8 cellular contexts compared by ENCODE assay signal in the genomic region with DNA sequence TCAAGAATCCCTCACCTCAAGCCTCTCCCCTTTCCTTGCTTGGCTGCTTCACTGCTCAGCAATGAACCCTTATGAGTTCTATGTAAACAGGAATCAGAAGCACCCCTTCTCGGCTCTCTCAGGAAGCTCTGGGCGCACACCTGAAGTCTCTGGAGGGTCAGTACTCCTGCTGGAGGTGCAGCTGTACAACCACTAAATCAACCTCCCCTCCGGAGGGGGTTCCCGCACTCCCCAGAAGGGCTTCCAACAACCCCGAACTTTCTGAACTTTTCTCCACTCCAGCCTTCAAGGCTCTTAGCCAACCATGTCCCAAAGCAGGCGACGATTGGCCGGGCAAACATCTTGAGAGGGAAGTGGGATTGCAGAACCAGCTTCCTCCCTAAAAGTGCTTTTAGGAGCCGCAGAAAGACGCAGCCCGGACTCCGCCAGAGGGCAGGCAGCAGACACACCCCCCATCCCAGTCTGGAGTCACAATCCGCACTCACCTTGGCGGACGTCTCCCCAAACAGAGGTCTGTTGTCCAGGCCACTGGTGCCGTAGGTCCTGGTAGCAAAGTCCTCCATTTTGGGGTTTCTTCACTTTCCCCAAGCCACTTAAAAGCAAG. TPM values are rescaled to one million over a fixed set of nuclear protein-coding genes. Genes with fewer than 3 reads are reported as not detected.
DNase-seq lines count a peak whose midpoint lies in the region; ATAC-seq and TF ChIP-seq lines count a peak whose summit lies in the region.

No MANE protein-coding gene starts in this region.

- H3K9me2 ChIP-seq in MM.1S (replicated peaks; ENCODE audit: insufficient read depth, low read length) = no peaks in the 10 kb centered on the region

- H3K27ac ChIP-seq in CD4-positive, alpha-beta T cell (ENCODE audit: low read depth, low read length) = peak overlapping the region; percentile 97
- H3K27ac ChIP-seq in MM.1S (ENCODE audit: low read length) = peak overlapping the region; percentile 91
- H3K27ac ChIP-seq in fibroblast of lung (ENCODE audit: insufficient read depth, low read length) = peak overlapping the region; percentile 82
- peak overlapping the region; percentile 92 for H3K27ac ChIP-seq in upper lobe of right lung

- no peaks in the 10 kb centered on the region for H3K9me3 ChIP-seq in CD4-positive, alpha-beta T cell (ENCODE audit: control insufficient read depth, low read length)
- H3K9me3 ChIP-seq in MM.1S (replicated peaks; ENCODE audit: insufficient read depth, low read length) (no peaks in the 10 kb centered on the region), fibroblast of lung (ENCODE audit: control insufficient read depth, insufficient read depth, low read depth, low read length) (no peaks in the 10 kb centered on the region), upper lobe of right lung (no peaks in the 10 kb centered on the region)

- no peaks in the 10 kb centered on the region for H3K9me3 Mint-ChIP-seq in CD4-positive, alpha-beta T cell
- H3K9me3 Mint-ChIP-seq in activated T-cell treated with anti-CD3 and anti-CD28 coated beads, Interleukin-2, amount 50 U/mL, for 24 hours = no peaks in the 10 kb centered on the region
- no peaks in the 10 kb centered on the region for H3K9me3 Mint-ChIP-seq in naive B cell

- H3K9ac ChIP-seq in MM.1S (ENCODE audit: low read length) (peak overlapping the region; percentile 92), fibroblast of lung (ENCODE audit: insufficient read depth, low read length) (peak overlapping the region; percentile 85)

- POLR2A ChIA-PET in CD4-positive, alpha-beta T cell (lab: Charles Lee) = interaction anchor here (0.9 to 13.2 kb wide), 22 partner anchors 8 to 715 kb away, joined by 3 to 357 read pairs (median 8); partner anchors contain the start of genes ABCB1, ADAM22, CROT and DMTF1

- no peaks in the 10 kb centered on the region for H4K20me1 ChIP-seq in MM.1S (ENCODE audit: insufficient read depth, low read length)
- H4K20me1 ChIP-seq in fibroblast of lung (ENCODE audit: control insufficient read depth, extremely low read depth, insufficient read depth, low read length) = no peaks in the 10 kb centered on the region

- DNase-seq in CD4-positive, alpha-beta T cell = peak; percentile 13 to 46 (median 22)
- peak; percentile 66 for DNase-seq in MM.1S
- no peak for DNase-seq in activated T-cell treated with anti-CD3 and anti-CD28 coated beads, Interleukin-2, amount 50 U/mL, for 24 hours
- DNase-seq in fibroblast of lung (ENCODE audit: low read depth in 2 of 2) = peak; percentile 49 to 54
- DNase-seq in naive B cell = peak; percentile 71
- peak; percentile 94 for DNase-seq in upper lobe of right lung
- no peak for DNase-seq in NCI-H1694 (lab: John Stamatoyannopoulos, UW)

- H3F3A ChIP-seq in MM.1S (ENCODE audit: insufficient read depth, low read length) = peaks cover 48% of the 10 kb centered on the region

- peaks cover 43% of the 10 kb centered on the region for H3K36me3 Mint-ChIP-seq in CD4-positive, alpha-beta T cell (ENCODE audit: low read depth)
- peaks cover 52% of the 10 kb centered on the region for H3K36me3 Mint-ChIP-seq in activated T-cell treated with anti-CD3 and anti-CD28 coated beads, Interleukin-2, amount 50 U/mL, for 24 hours (ENCODE audit: low read depth)
- H3K36me3 Mint-ChIP-seq in naive B cell = no peaks in the 10 kb centered on the region

- peak overlapping the region; percentile 100 for H3K4me3 Mint-ChIP-seq in CD4-positive, alpha-beta T cell
- H3K4me3 Mint-ChIP-seq in activated T-cell treated with anti-CD3 and anti-CD28 coated beads, Interleukin-2, amount 50 U/mL, for 24 hours = peak overlapping the region; percentile 98
- peak overlapping the region; percentile 97 to 100 (median 100) for H3K4me3 Mint-ChIP-seq in naive B cell

- no peak for TF ChIP-seq CTCF in CD4-positive, alpha-beta T cell (IDR thresholded peaks at IDR 0.05)
- TF ChIP-seq CTCF in MM.1S (IDR thresholded peaks at IDR 0.05; ENCODE audit: low read length) = peak; percentile 23
- peak in 1 of 2 donors; percentile 27 for TF ChIP-seq CTCF in fibroblast of lung (conservative IDR thresholded peaks at IDR 0.05 in 1 of 2, IDR thresholded peaks at IDR 0.05 in 1 of 2; ENCODE audit: low read depth in 1 of 2, low read length in 2 of 2)
- peak; percentile 5 for TF ChIP-seq CTCF in upper lobe of right lung (IDR thresholded peaks at IDR 0.05)

- H3K4me1 ChIP-seq in MM.1S (ENCODE audit: low read length) (peaks cover 29% of the 10 kb centered on the region), fibroblast of lung (ENCODE audit: control insufficient read depth, extremely low read depth, insufficient read depth, low read length) (no peaks in the 10 kb centered on the region), upper lobe of right lung (peaks cover 47% of the 10 kb centered on the region)

- peaks cover 53% of the 10 kb centered on the region for H3K4me1 Mint-ChIP-seq in CD4-positive, alpha-beta T cell (ENCODE audit: low read depth)
- peaks cover 49% of the 10 kb centered on the region for H3K4me1 Mint-ChIP-seq in activated T-cell treated with anti-CD3 and anti-CD28 coated beads, Interleukin-2, amount 50 U/mL, for 24 hours (ENCODE audit: low read depth)
- H3K4me1 Mint-ChIP-seq in naive B cell = peaks cover 25 to 55% (median 45%) of the 10 kb centered on the region in 3 donors

- H3K27me3 ChIP-seq in CD4-positive, alpha-beta T cell (ENCODE audit: control insufficient read depth, insufficient read depth, low read length) = no peaks in the 10 kb centered on the region
- H3K27me3 ChIP-seq in MM.1S (replicated peaks; ENCODE audit: insufficient read depth, low read length) (no peaks in the 10 kb centered on the region), fibroblast of lung (ENCODE audit: control insufficient read depth, insufficient read depth, low read length) (peaks cover 3% of the 10 kb centered on the region), upper lobe of right lung (no peaks in the 10 kb centered on the region)

- peak overlapping the region; percentile 87 for H2AFZ ChIP-seq in MM.1S (ENCODE audit: low read length)
- H2AFZ ChIP-seq in fibroblast of lung (ENCODE audit: low read length) = peak overlapping the region; percentile 92

- H3K4me2 ChIP-seq in MM.1S (ENCODE audit: low read depth, low read length) (peak overlapping the region; percentile 88), fibroblast of lung (ENCODE audit: extremely low read depth, insufficient read depth, low read length) (peak overlapping the region; percentile 87)

- H3K4me3 ChIP-seq in MM.1S (ENCODE audit: low read length) = peak overlapping the region; percentile 94
- peak overlapping the region; percentile 85 to 91 (median 90) for H3K4me3 ChIP-seq in fibroblast of lung (replicated peaks in 1 of 4; ENCODE audit: control extremely low read depth in 1 of 4, insufficient read depth in 1 of 4, low read depth in 3 of 4, low read length in 4 of 4)
- H3K4me3 ChIP-seq in upper lobe of right lung = peak overlapping the region; percentile 86

- peak; percentile 5 for ATAC-seq in CD4-positive, alpha-beta T cell (ENCODE audit: poor library complexity)
- peak; percentile 6 for ATAC-seq in GM21390 (IDR thresholded peaks at IDR 0.05; ENCODE audit: unreplicated experiment)
- ATAC-seq in naive B cell (ENCODE audit: low read depth in 2 of 2) = peak; percentile 21 to 28
- ATAC-seq in upper lobe of right lung = peak; percentile 80

- H3K36me3 ChIP-seq in MM.1S (replicated peaks; ENCODE audit: insufficient read depth, low read length) (no peaks in the 10 kb centered on the region), fibroblast of lung (ENCODE audit: control insufficient read depth, insufficient read depth, low read length) (no peaks in the 10 kb centered on the region), upper lobe of right lung (no peaks in the 10 kb centered on the region)

- intact Hi-C loops in CD4-positive, alpha-beta T cell (cut with DNase I, micrococcal nuclease) = loop anchor here (1.0 to 10.0 kb wide), 8 partner anchors 26 to 658 kb away; partner anchors contain the start of genes DBF4 (in 2 of the 2), SLC25A40 (in 2 of the 2), CROT (in 1 of the 2) and DMTF1 (in 1 of the 2)
- intact Hi-C loops in upper lobe of right lung (cut with DNase I) = no loop called here

- CTCF ChIA-PET in CD4-positive, alpha-beta T cell (lab: Charles Lee) = interaction anchor here (0.6 to 2.9 kb wide), 14 partner anchors 10 to 159 kb away, joined by 3 to 12 read pairs (median 6); partner anchors contain the start of genes CROT, DMTF1 and ELAPOR2

- H3K27ac Mint-ChIP-seq in CD4-positive, alpha-beta T cell = peak overlapping the region; percentile 92
- H3K27ac Mint-ChIP-seq in activated T-cell treated with anti-CD3 and anti-CD28 coated beads, Interleukin-2, amount 50 U/mL, for 24 hours = peak overlapping the region; percentile 98
- peak overlapping the region; percentile 98 to 100 (median 100) for H3K27ac Mint-ChIP-seq in naive B cell

- peaks cover 55% of the 10 kb centered on the region for H3K79me2 ChIP-seq in MM.1S (ENCODE audit: low read length)
- peaks cover 2% of the 10 kb centered on the region for H3K79me2 ChIP-seq in fibroblast of lung (ENCODE audit: control insufficient read depth, insufficient read depth, low read length)

- no peaks in the 10 kb centered on the region for H3K27me3 Mint-ChIP-seq in CD4-positive, alpha-beta T cell
- H3K27me3 Mint-ChIP-seq in activated T-cell treated with anti-CD3 and anti-CD28 coated beads, Interleukin-2, amount 50 U/mL, for 24 hours = peaks cover 4% of the 10 kb centered on the region
- no peaks in the 10 kb centered on the region for H3K27me3 Mint-ChIP-seq in naive B cell

RNA-seq across cellular contexts. Expression of gene TMEM243, which starts 0.5 kb away (rescaled TPM):
- total RNA-seq in CD4-positive, alpha-beta T cell = 100 to 1,000 TPM; 158 to 161 TPM
- total RNA-seq in fibroblast of lung (25.6 and 33.1 TPM in 2 replicates), upper lobe of right lung (108 TPM)
- polyA plus RNA-seq in fibroblast of lung (24.9 and 42.8 TPM in 2 replicates), naive B cell (ENCODE audit: low read depth in 6 of 6) (100 to 1,000 TPM; 135 to 209 (median 173) TPM)
- polyA plus RNA-seq in fibroblast of lung (2012) = 16.0 and 25.3 TPM in 2 replicates
- 5.6 TPM in 1 of 2 replicates, not detected in the other for polyA minus RNA-seq in fibroblast of lung (ENCODE audit: low replicate concordance)

Comparison
In these comparisons a context has a peak if more than half of its experiments do, and no peak if none do; other contexts are left out.
1. ATAC-seq: peak in every context shown above with its lines; median percentile 80 in upper lobe of right lung; 24 in naive B cell; 6 in GM21390; 5 in CD4-positive, alpha-beta T cell.
2. DNase-seq: peak in CD4-positive, alpha-beta T cell (10 of 10), MM.1S (single experiment), fibroblast of lung (2 of 2), naive B cell (single experiment) and upper lobe of right lung (single experiment); none in activated T-cell treated with anti-CD3 and anti-CD28 coated beads, Interleukin-2, amount 50 U/mL, for 24 hours (single experiment) and NCI-H1694 (single experiment).
3. Peak in every context shown above with its lines, with median percentiles within 50 percentile points of each other: H3K27ac ChIP-seq, H3K27ac Mint-ChIP-seq, H3K4me3 Mint-ChIP-seq and H3K4me3 ChIP-seq.